ENCODE assay signal across 8 cellular contexts in the genomic region with DNA sequence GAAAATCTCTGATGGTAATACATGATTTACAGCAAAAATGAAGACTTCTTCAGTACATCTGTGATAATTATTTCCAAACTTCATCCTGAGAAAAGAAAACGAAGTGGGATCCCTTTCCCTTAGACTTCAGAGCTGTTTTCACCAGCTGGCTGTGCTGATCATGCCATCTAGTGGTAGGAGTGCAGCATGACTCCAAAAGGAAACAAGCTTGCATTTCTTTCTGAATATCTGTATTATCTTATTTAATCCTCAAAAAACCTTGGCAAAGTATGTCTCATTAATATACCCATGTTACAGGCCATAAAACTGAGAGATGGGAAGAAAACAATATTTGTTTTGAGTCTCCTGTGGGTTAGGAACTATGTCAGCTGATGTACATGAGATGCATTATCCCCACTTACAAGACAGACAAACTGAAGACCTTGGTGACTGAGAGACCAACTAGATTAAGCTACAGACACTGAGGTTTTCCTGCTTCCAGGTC. TPM values are rescaled to one million over a fixed set of nuclear protein-coding genes. Genes with fewer than 3 reads are reported as not detected.
DNase-seq lines count a peak whose midpoint lies in the region; ATAC-seq and TF ChIP-seq lines count a peak whose summit lies in the region.

No MANE protein-coding gene starts in this region.

- ATAC-seq in HG02938 (IDR thresholded peaks at IDR 0.05; ENCODE audit: unreplicated experiment): no peak
- ATAC-seq in HG03280 (IDR thresholded peaks at IDR 0.05; ENCODE audit: unreplicated experiment): no peak

- TF ChIP-seq CTCF in AG09309 (IDR thresholded peaks at IDR 0.05; ENCODE audit: control insufficient read depth, insufficient read depth, low read depth, low read length, missing control alignments) (peak; percentile 95), GM10266 (IDR thresholded peaks at IDR 0.05; ENCODE audit: control insufficient read depth, insufficient read depth, low read depth, missing control alignments) (peak; percentile 96), WERI-Rb-1 (IDR thresholded peaks at IDR 0.05; ENCODE audit: low read depth, low read length) (peak; percentile 99), fibroblast of the aortic adventitia (IDR thresholded peaks at IDR 0.05; ENCODE audit: insufficient read depth, low read length) (peak; percentile 98)

- DNase-seq in AG09309 (ENCODE audit: low read depth) (peak; percentile 21), GM10266 (ENCODE audit: extremely low spot score) (peak; percentile 48), NCI-H2029 (lab: John Stamatoyannopoulos, UW) (peak; percentile 21), WERI-Rb-1 (peak; percentile 71), fibroblast of the aortic adventitia (ENCODE audit: low read depth) (peak; percentile 75), non-pigmented ciliary epithelial cell (ENCODE audit: low read depth) (peak; percentile 26)

- H3K4me3 ChIP-seq in AG09309 (ENCODE audit: control insufficient read depth, low read depth, low read length): no peak overlapping the region
- H3K4me3 ChIP-seq in WERI-Rb-1 (ENCODE audit: low read depth, low read length): peak overlapping the region; percentile 21
- H3K4me3 ChIP-seq in fibroblast of the aortic adventitia (ENCODE audit: low read depth, low read length): no peak overlapping the region

- no peaks in the 10 kb centered on the region for H3K36me3 ChIP-seq in WERI-Rb-1

- H3K27ac ChIP-seq in WERI-Rb-1: no peak overlapping the region

- no peaks in the 10 kb centered on the region for H3K9me3 ChIP-seq in WERI-Rb-1 (ENCODE audit: severe bottlenecking)

- H3K27me3 ChIP-seq in WERI-Rb-1 (ENCODE audit: insufficient read depth, low read depth, severe bottlenecking): no peaks in the 10 kb centered on the region

RNA-seq across cellular contexts. Expression of a gene that starts 9.8 kb away (rescaled TPM):
- not detected in 2 replicates for total RNA-seq in fibroblast of the aortic adventitia (ENCODE audit: low replicate concordance)

RNA-seq across cellular contexts. Expression of a gene that starts 35.4 kb away (rescaled TPM):
- total RNA-seq in fibroblast of the aortic adventitia (ENCODE audit: low replicate concordance): 10.6 and 14.5 TPM in 2 replicates

Comparison
In these comparisons a context has a peak if more than half of its experiments do, and no peak if none do; other contexts are left out.
1. DNase-seq: peak in every context shown above with its lines; median percentile 75 in fibroblast of the aortic adventitia; 71 in WERI-Rb-1; 48 in GM10266; 26 in non-pigmented ciliary epithelial cell; 21 in AG09309; 21 in NCI-H2029.